In genomic region chr6:46246081-46246480, GRCh38 we compare ENCODE assay signal across 24 cellular contexts.
"Had no signal": no experiment of that assay in that cellular context is flagged by ENCODE, and none has a peak within 500 bp of the region (broad histone marks: within the 10 kb centered on the region; RNA-seq: fewer than 3 reads in every experiment).

No MANE protein-coding gene starts in this region.

- H3K36me3 ChIP-seq: breast epithelium, MG63, Peyer's patch, SJSA1 had no signal

- H3K27ac ChIP-seq: breast epithelium, Peyer's patch, RWPE1, SJSA1 had no signal

- H3K36me3 Mint-ChIP-seq: activated naive CD4-positive, alpha-beta T cell treated with anti-CD3 and anti-CD28 coated beads, Interleukin-2, amount 10 ng/mL, durations not matched to agents 7 days and 5 days; activated naive CD8-positive, alpha-beta T cell treated with anti-CD3 and anti-CD28 coated beads, Interleukin-2, amount 10 ng/mL, durations not matched to agents 7 days and 5 days had no signal

- DNase-seq: activated CD4-positive, alpha-beta T cell treated with anti-CD3 and anti-CD28 coated beads for 4 hours; activated CD8-positive, alpha-beta memory T cell treated with anti-CD3 and anti-CD28 coated beads, Interleukin-2, amount 50 U/mL, for 4 hours; activated CD8-positive, alpha-beta T cell treated with anti-CD3 and anti-CD28 coated beads for 36 hours; activated gamma-delta T cell treated with Interleukin-2 at 50 U/mL for 16 hours; activated naive CD4-positive, alpha-beta T cell treated with anti-CD3 and anti-CD28 coated beads, Interleukin-2, amount 10 ng/mL, durations not matched to agents 7 days and 5 days; activated naive CD8-positive, alpha-beta T cell treated with anti-CD3 and anti-CD28 coated beads, Interleukin-2, amount 10 ng/mL, durations not matched to agents 7 days and 5 days; activated T-cell treated with anti-CD3 and anti-CD28 coated beads, Interleukin-2, amount 50 U/mL, for 72 hours; aorta; caudate nucleus; MG63; MV-4-11; NCI-H1105; NCI-H1436; NCI-H1694 treated with DMSO at 0.1 percent for 48 hours; NCI-H2081 treated with DMSO at 0.1 percent for 48 hours; NCI-H446; NCI-H524; Peyer's patch; SHP77 had no signal

- H3K4me3 ChIP-seq: breast epithelium, MG63, Peyer's patch, SJSA1 had no signal

- H3K4me1 Mint-ChIP-seq: activated naive CD4-positive, alpha-beta T cell treated with anti-CD3 and anti-CD28 coated beads, Interleukin-2, amount 10 ng/mL, durations not matched to agents 7 days and 5 days had no signal

- H3K4me1 ChIP-seq: breast epithelium, Peyer's patch, SJSA1 had no signal

- H3K9me3 ChIP-seq: breast epithelium, MG63, Peyer's patch, SJSA1 had no signal

- H3K27ac Mint-ChIP-seq: activated CD8-positive, alpha-beta T cell treated with anti-CD3 and anti-CD28 coated beads for 36 hours; activated naive CD4-positive, alpha-beta T cell treated with anti-CD3 and anti-CD28 coated beads, Interleukin-2, amount 10 ng/mL, durations not matched to agents 7 days and 5 days; activated naive CD8-positive, alpha-beta T cell treated with anti-CD3 and anti-CD28 coated beads, Interleukin-2, amount 10 ng/mL, durations not matched to agents 7 days and 5 days; activated T-cell treated with anti-CD3 and anti-CD28 coated beads, Interleukin-2, amount 50 U/mL, for 72 hours; activated T-helper 2 cell treated with anti-CD3 and anti-CD28 coated beads, Interferon-gamma antibody, Interleukin-2, Interleukin-4, amounts not matched to agents 10 μg/mL and 5 μg/mL and 100 μg/mL, durations not matched to agents 14 hours and 24 hours and 36 hours; T-helper 1 cell treated with Interleukin-12 subunit alpha and Interleukin-12 subunit beta and Interleukin-4 antibody, amounts not matched to agents 30 μg/mL and 1 μg/mL, for 36 hours had no signal

- H3K4me3 Mint-ChIP-seq: activated CD8-positive, alpha-beta T cell treated with anti-CD3 and anti-CD28 coated beads for 36 hours; activated naive CD4-positive, alpha-beta T cell treated with anti-CD3 and anti-CD28 coated beads, Interleukin-2, amount 10 ng/mL, durations not matched to agents 7 days and 5 days; activated naive CD8-positive, alpha-beta T cell treated with anti-CD3 and anti-CD28 coated beads, Interleukin-2, amount 10 ng/mL, durations not matched to agents 7 days and 5 days; activated T-cell treated with anti-CD3 and anti-CD28 coated beads, Interleukin-2, amount 50 U/mL, for 72 hours; T-helper 1 cell treated with Interleukin-12 subunit alpha and Interleukin-12 subunit beta and Interleukin-4 antibody, amounts not matched to agents 30 μg/mL and 1 μg/mL, for 36 hours had no signal

- H3K27me3 ChIP-seq: breast epithelium, MG63, Peyer's patch, SJSA1 had no signal

- H3K9me3 Mint-ChIP-seq: activated CD8-positive, alpha-beta T cell treated with anti-CD3 and anti-CD28 coated beads for 36 hours; activated naive CD4-positive, alpha-beta T cell treated with anti-CD3 and anti-CD28 coated beads, Interleukin-2, amount 10 ng/mL, durations not matched to agents 7 days and 5 days; activated naive CD8-positive, alpha-beta T cell treated with anti-CD3 and anti-CD28 coated beads, Interleukin-2, amount 10 ng/mL, durations not matched to agents 7 days and 5 days; activated T-cell treated with anti-CD3 and anti-CD28 coated beads, Interleukin-2, amount 50 U/mL, for 72 hours; activated T-helper 2 cell treated with anti-CD3 and anti-CD28 coated beads, Interferon-gamma antibody, Interleukin-2, Interleukin-4, amounts not matched to agents 10 μg/mL and 5 μg/mL and 100 μg/mL, durations not matched to agents 14 hours and 24 hours and 36 hours; T-helper 1 cell treated with Interleukin-12 subunit alpha and Interleukin-12 subunit beta and Interleukin-4 antibody, amounts not matched to agents 30 μg/mL and 1 μg/mL, for 36 hours had no signal
